Comparison of ENCODE assay signal across 8 cellular contexts in genomic region chr2:74503506-74504475, GRCh38. TPM values are rescaled to one million over a fixed set of nuclear protein-coding genes. Genes with fewer than 3 reads are reported as not detected.
DNase-seq lines count a peak whose midpoint lies in the region; ATAC-seq and TF ChIP-seq lines count a peak whose summit lies in the region.

No MANE protein-coding gene starts in this region.

- peak overlapping the region; percentile 80 for H3K4me3 Mint-ChIP-seq in neural progenitor cell

- TF ChIP-seq CTCF in BJ (IDR thresholded peaks at IDR 0.05; ENCODE audit: insufficient read depth, low read depth, low read length) (no peak), Panc1 (IDR thresholded peaks at IDR 0.05) (no peak), epithelial cell of proximal tubule (conservative IDR thresholded peaks at IDR 0.05; ENCODE audit: low read depth, low read length) (no peak), neural progenitor cell (IDR thresholded peaks at IDR 0.05) (no peak)

- H3K27ac Mint-ChIP-seq in neural progenitor cell: no peak overlapping the region

- intact Hi-C loops in Panc1 (cut with micrococcal nuclease; ENCODE audit: unreplicated experiment): loop anchor here (10.0 kb wide), 1 partner anchor 81 kb away; no protein-coding TSS in a partner anchor

- peaks cover 11% of the 10 kb centered on the region for H3K36me3 ChIP-seq in BJ (ENCODE audit: control insufficient read depth, insufficient read depth, low read length)
- peaks cover 4% of the 10 kb centered on the region for H3K36me3 ChIP-seq in Panc1 (ENCODE audit: control insufficient read depth, insufficient read depth, low read length)
- no peaks in the 10 kb centered on the region for H3K36me3 ChIP-seq in neural progenitor cell

- peaks cover 13% of the 10 kb centered on the region for H3K79me2 ChIP-seq in neural progenitor cell (ENCODE audit: low read depth)

- peaks cover 44% of the 10 kb centered on the region for H3F3A ChIP-seq in neural progenitor cell (ENCODE audit: low read depth)

- peaks cover 21% of the 10 kb centered on the region for H3K36me3 Mint-ChIP-seq in neural progenitor cell

- H3K4me2 ChIP-seq in neural progenitor cell: peak overlapping the region; percentile 85

- peaks cover 53% of the 10 kb centered on the region for H3K4me1 ChIP-seq in Panc1 (ENCODE audit: control insufficient read depth, insufficient read depth, low read length)
- peaks cover 31% of the 10 kb centered on the region for H3K4me1 ChIP-seq in neural progenitor cell

- H2AFZ ChIP-seq in neural progenitor cell (replicated peaks): peak overlapping the region; percentile 67

- DNase-seq in BJ (ENCODE audit: low read depth): no peak
- no peak for DNase-seq in Panc1 (ENCODE audit: low read depth, low spot score)
- DNase-seq in epithelial cell of proximal tubule (ENCODE audit: low read depth): no peak
- DNase-seq in neural progenitor cell (ENCODE audit: low spot score): no peak
- no peak for DNase-seq in NCI-H2107 treated with DMSO at 0.1 percent for 48 hours (lab: John Stamatoyannopoulos, UW; ENCODE audit: unreplicated experiment)
- DNase-seq in globus pallidus (ENCODE audit: low spot score): no peak
- no peak for DNase-seq in iPS-NIHi11 (ENCODE audit: low spot score)

- H3K27ac ChIP-seq in Panc1 (ENCODE audit: low read length): peak overlapping the region; percentile 98
- H3K27ac ChIP-seq in neural progenitor cell: no peak overlapping the region

- peaks cover 48% of the 10 kb centered on the region for H3K4me1 Mint-ChIP-seq in neural progenitor cell

- peaks cover 29% of the 10 kb centered on the region for H4K20me1 ChIP-seq in neural progenitor cell (ENCODE audit: low read depth)

- peaks cover 2% of the 10 kb centered on the region for H3K9me3 Mint-ChIP-seq in neural progenitor cell

- no TSS peak for BruUV-seq in Panc1 (replicated peaks; lab: Mats Ljungman, UMichigan)

- in situ Hi-C loops in Panc1 (cut with HindIII; ENCODE audit: low pct_unique_long_range_greater_than_20kb, low sequenced_read_pairs): no loop called here

- H3K9ac ChIP-seq in neural progenitor cell: no peak overlapping the region

- POLR2A ChIA-PET in BJ (lab: Charles Lee): interaction anchor here (0.5 to 0.6 kb wide), 3 partner anchors 7 to 63 kb away, joined by 3 to 4 read pairs (median 4); partner anchors contain the start of genes AUP1 and HTRA2
- POLR2A ChIA-PET in Panc1 (lab: Charles Lee): interaction anchor here (1.0 kb wide), 1 partner anchor 47 kb away, joined by 3 read pairs; no protein-coding TSS in a partner anchor

- CTCF ChIA-PET in BJ (lab: Yijun Ruan, JAX) (interaction anchor here (0.8 to 2.5 kb wide), 5 partner anchors 21 to 169 kb away, joined by 3 to 14 read pairs (median 5); partner anchors contain the start of genes AUP1, CCDC142, HTRA2 and TTC31), Panc1 (lab: Charles Lee) (interaction anchor here (0.6 to 0.9 kb wide), 2 partner anchors 26 to 81 kb away, joined by 4 to 7 read pairs; partner anchors contain the start of genes AUP1 and HTRA2)

- H3K27me3 ChIP-seq in BJ (ENCODE audit: control insufficient read depth, insufficient read depth, low read length): peaks cover 9% of the 10 kb centered on the region
- H3K27me3 ChIP-seq in Panc1 (ENCODE audit: control insufficient read depth, insufficient read depth, low read length): no peaks in the 10 kb centered on the region
- peaks cover 82% of the 10 kb centered on the region for H3K27me3 ChIP-seq in neural progenitor cell

- peak overlapping the region; percentile 43 for H3K4me3 ChIP-seq in BJ (ENCODE audit: low read depth, low read length)
- H3K4me3 ChIP-seq in Panc1 (ENCODE audit: low read depth in 2 of 2, low read length in 2 of 2): peak overlapping the region; percentile 86 to 94
- peak overlapping the region; percentile 94 for H3K4me3 ChIP-seq in epithelial cell of proximal tubule (ENCODE audit: low read depth, low read length)
- H3K4me3 ChIP-seq in neural progenitor cell: peak overlapping the region; percentile 46

- ATAC-seq in Panc1 (no peak), HG03354 (IDR thresholded peaks at IDR 0.05; ENCODE audit: poor library complexity, severe bottlenecking, unreplicated experiment) (no peak)

- no peaks in the 10 kb centered on the region for H3K9me3 ChIP-seq in Panc1 (ENCODE audit: control insufficient read depth, insufficient read depth, low read depth, low read length)
- H3K9me3 ChIP-seq in neural progenitor cell (ENCODE audit: low read depth): no peaks in the 10 kb centered on the region

- peaks cover 75% of the 10 kb centered on the region for H3K27me3 Mint-ChIP-seq in neural progenitor cell (ENCODE audit: insufficient read depth, low read depth)

RNA-seq across cellular contexts. Expression of gene PCGF1, which starts 3.7 kb away (rescaled TPM):
- 28.7 and 30.6 TPM in 2 replicates for polyA plus RNA-seq in BJ (2011; rRNA removed)
- polyA minus RNA-seq in BJ (2011; rRNA and poly(A)+ RNA removed): 29.8 and 59.0 TPM in 2 replicates
- 36.8 TPM for total RNA-seq in Panc1 (2021; ENCODE audit: unreplicated experiment)
- polyA plus RNA-seq in Panc1 (2012; ENCODE audit: insufficient read length): 27.7 TPM
- 16.3 and 21.6 TPM in 2 replicates for total RNA-seq in epithelial cell of proximal tubule
- 10.9 and 13.8 TPM in 2 replicates for total RNA-seq in neural progenitor cell (ENCODE audit: low replicate concordance)

RNA-seq across cellular contexts. Expression of gene LBX2, which starts 4.4 kb away (rescaled TPM):
- polyA plus RNA-seq in BJ (2011; rRNA removed): 0.37 and 0.61 TPM in 2 replicates
- 0.19 and 0.31 TPM in 2 replicates for polyA minus RNA-seq in BJ (2011; rRNA and poly(A)+ RNA removed)
- 9.6 TPM for total RNA-seq in Panc1 (2021; ENCODE audit: unreplicated experiment)
- 13.6 TPM for polyA plus RNA-seq in Panc1 (2012; ENCODE audit: insufficient read length)
- 1.3 and 1.7 TPM in 2 replicates for total RNA-seq in epithelial cell of proximal tubule
- total RNA-seq in neural progenitor cell (ENCODE audit: low replicate concordance): 0.12 TPM in 1 of 2 replicates, not detected in the other

RNA-seq across cellular contexts. Expression of gene TLX2, which starts 10.5 kb away (rescaled TPM):
- polyA plus RNA-seq in BJ (2011; rRNA removed): not detected in 2 replicates
- not detected in 2 replicates for polyA minus RNA-seq in BJ (2011; rRNA and poly(A)+ RNA removed)
- total RNA-seq in Panc1 (2021; ENCODE audit: unreplicated experiment) (not detected), epithelial cell of proximal tubule (not detected in 2 replicates), neural progenitor cell (ENCODE audit: low replicate concordance) (not detected in 2 replicates)
- 0.17 TPM for polyA plus RNA-seq in Panc1 (2012; ENCODE audit: insufficient read length)

RNA-seq across cellular contexts. Expression of gene TTC31, which starts 20.9 kb away (rescaled TPM):
- polyA plus RNA-seq in BJ (2011; rRNA removed): 19.4 and 26.0 TPM in 2 replicates
- polyA minus RNA-seq in BJ (2011; rRNA and poly(A)+ RNA removed): 11.4 and 19.4 TPM in 2 replicates
- total RNA-seq in Panc1 (2021; ENCODE audit: unreplicated experiment) (38.7 TPM), epithelial cell of proximal tubule (13.5 and 20.9 TPM in 2 replicates), neural progenitor cell (ENCODE audit: low replicate concordance) (22.6 and 41.1 TPM in 2 replicates)
- polyA plus RNA-seq in Panc1 (2012; ENCODE audit: insufficient read length): 36.1 TPM

RNA-seq across cellular contexts. Expression of gene CCDC142, which starts 21.0 kb away (rescaled TPM):
- 4.5 and 6.2 TPM in 2 replicates for polyA plus RNA-seq in BJ (2011; rRNA removed)
- 15.6 and 21.0 TPM in 2 replicates for polyA minus RNA-seq in BJ (2011; rRNA and poly(A)+ RNA removed)
- total RNA-seq in Panc1 (2021; ENCODE audit: unreplicated experiment): 24.2 TPM
- polyA plus RNA-seq in Panc1 (2012; ENCODE audit: insufficient read length): 13.1 TPM
- 3.9 and 5.8 TPM in 2 replicates for total RNA-seq in epithelial cell of proximal tubule
- total RNA-seq in neural progenitor cell (ENCODE audit: low replicate concordance): 12.0 and 22.3 TPM in 2 replicates

Comparison
In these comparisons a context has a peak if more than half of its experiments do, and no peak if none do; other contexts are left out.
1. H3K4me3 ChIP-seq: peak in every context shown above with its lines; median percentile 94 in epithelial cell of proximal tubule; 90 in Panc1; 46 in neural progenitor cell; 43 in BJ.